12 cellular contexts compared by ENCODE assay signal in the genomic region with DNA sequence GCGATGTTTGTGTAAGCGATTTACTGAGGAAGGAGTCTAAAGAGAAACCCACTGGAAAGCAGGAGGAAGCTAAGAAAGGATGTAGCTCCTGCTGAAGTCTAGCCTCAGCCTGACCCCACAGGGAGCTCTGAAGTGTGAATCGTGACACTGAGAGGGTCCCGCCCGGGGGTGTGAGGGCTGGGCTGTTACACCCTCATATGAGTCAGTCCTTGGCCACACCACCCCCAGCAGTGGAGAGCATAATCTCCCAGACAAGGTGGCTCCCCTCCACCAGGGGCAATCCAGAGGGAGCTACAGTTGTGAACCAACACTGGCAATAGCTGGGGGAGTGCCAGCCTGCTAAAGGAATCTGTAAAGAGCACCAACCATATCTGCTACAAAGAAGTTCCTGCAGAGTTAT. TPM values are rescaled to one million over a fixed set of nuclear protein-coding genes. Genes with fewer than 3 reads are reported as not detected.
A peak's percentile ranks its signal among the peaks of the same experiment; 100 is the strongest.
DNase-seq lines count a peak whose midpoint lies in the region; TF ChIP-seq lines count a peak whose summit lies in the region.
"Had no signal": no experiment of that assay in that cellular context is flagged by ENCODE, and none has a peak within 500 bp of the region (broad histone marks: within the 10 kb centered on the region; RNA-seq: fewer than 3 reads in every experiment).

No MANE protein-coding gene starts in this region.

- no peak overlapping the region for H3K4me3 ChIP-seq in HEK293 (ENCODE audit: low read depth, low read length)
- H3K4me3 ChIP-seq in MG63 = no peak overlapping the region
- H3K4me3 ChIP-seq in brain microvascular endothelial cell (ENCODE audit: low read depth, low read length) = no peak overlapping the region

- H3K36me3 ChIP-seq in HEK293 (ENCODE audit: control insufficient read depth in 2 of 2, insufficient read depth in 1 of 2, low read length in 2 of 2) = no peaks in the 10 kb centered on the region
- H3K36me3 ChIP-seq in MG63 = no peaks in the 10 kb centered on the region
- no peaks in the 10 kb centered on the region for H3K36me3 ChIP-seq in brain microvascular endothelial cell (replicated peaks)
- H3K36me3 ChIP-seq: BE2C had no signal

- no peak overlapping the region for H3K4me3 Mint-ChIP-seq in osteocyte (ENCODE audit: unreplicated experiment)
- H3K4me3 Mint-ChIP-seq: CD4-positive, alpha-beta memory T cell had no signal

- H3K9me3 Mint-ChIP-seq in osteocyte (ENCODE audit: unreplicated experiment) = no peaks in the 10 kb centered on the region

- H3K9me3 ChIP-seq in HEK293 (ENCODE audit: control insufficient read depth, insufficient read depth, low read depth, low read length) (no peaks in the 10 kb centered on the region), MG63 (no peaks in the 10 kb centered on the region)
- H3K9me3 ChIP-seq: BE2C had no signal

- in situ Hi-C loops in brain microvascular endothelial cell (cut with HindIII; ENCODE audit: low pct_ligation_motif_present, low sequenced_read_pairs) (no loop called here), GM13976 (cut with MboI; ENCODE audit: low sequenced_read_pairs, unreplicated experiment) (no loop called here)

- no peaks in the 10 kb centered on the region; the same call in 1 of the 2 replicates for H3K27me3 ChIP-seq in MG63
- H3K27me3 ChIP-seq in brain microvascular endothelial cell (replicated peaks) = no peaks in the 10 kb centered on the region
- H3K27me3 ChIP-seq: BE2C had no signal

- H3K36me3 Mint-ChIP-seq in osteocyte (ENCODE audit: unreplicated experiment) = no peaks in the 10 kb centered on the region
- H3K36me3 Mint-ChIP-seq: CD4-positive, alpha-beta memory T cell had no signal

- H3K4me1 Mint-ChIP-seq in osteocyte (ENCODE audit: unreplicated experiment) = peaks cover 7% of the 10 kb centered on the region
- H3K4me1 Mint-ChIP-seq: CD4-positive, alpha-beta memory T cell had no signal

- DNase-seq in MG63 (peak; percentile 24), brain microvascular endothelial cell (peak; percentile 16), osteocyte (ENCODE audit: extremely low spot score, unreplicated experiment) (peak; percentile 85), GM13976 (ENCODE audit: low spot score) (no peak), HCEC 1CT (no peak), NCI-H1105 treated with DMSO at 0.1 percent for 48 hours (lab: John Stamatoyannopoulos, UW) (no peak)
- DNase-seq: BE2C; CD4-positive, alpha-beta memory T cell; DMS79; GDM1 had no signal

- TF ChIP-seq CTCF in HEK293 (tag by site-specific recombination; IDR thresholded peaks at IDR 0.05) = no peak
- TF ChIP-seq CTCF in brain microvascular endothelial cell (IDR thresholded peaks at IDR 0.05; ENCODE audit: low read depth, low read length, missing control alignments) = no peak
- no peak for TF ChIP-seq CTCF in osteocyte (IDR thresholded peaks at IDR 0.05)
- no peak for TF ChIP-seq CTCF in GM13976 (IDR thresholded peaks at IDR 0.05; ENCODE audit: borderline replicate concordance, control extremely low read depth, extremely low read depth, insufficient read depth, missing control alignments)

- no peak overlapping the region for H3K27ac ChIP-seq in HEK293 (ENCODE audit: extremely low read depth, low read depth, low read length)
- no peak overlapping the region for H3K27ac ChIP-seq in brain microvascular endothelial cell
- H3K27ac ChIP-seq: C4-2B had no signal

- H3K4me1 ChIP-seq in HEK293 (ENCODE audit: control insufficient read depth, insufficient read depth, low read length) = no peaks in the 10 kb centered on the region
- H3K4me1 ChIP-seq: BE2C had no signal

- peak overlapping the region; percentile 29 for H3K27ac Mint-ChIP-seq in osteocyte (ENCODE audit: unreplicated experiment)
- H3K27ac Mint-ChIP-seq: CD4-positive, alpha-beta memory T cell had no signal

- H3K27me3 Mint-ChIP-seq in osteocyte (ENCODE audit: unreplicated experiment) = no peaks in the 10 kb centered on the region

- POLR2A ChIA-PET in HEK293 (lab: Yijun Ruan, JAX) = no interaction called here

- CTCF ChIA-PET in HEK293 (lab: Yijun Ruan, JAX) = no interaction called here

TF ChIP-seq in HEK293, 187 proteins besides CTCF, POLR2A, EP300 and RAD21:
- TF ChIP-seq KLF1 (tag by site-specific recombination; IDR thresholded peaks at IDR 0.05) (peak; percentile 92), GLIS1 (tag by site-specific recombination; IDR thresholded peaks at IDR 0.05) (peak; percentile 65)
- TF ChIP-seq, protein P1, sequence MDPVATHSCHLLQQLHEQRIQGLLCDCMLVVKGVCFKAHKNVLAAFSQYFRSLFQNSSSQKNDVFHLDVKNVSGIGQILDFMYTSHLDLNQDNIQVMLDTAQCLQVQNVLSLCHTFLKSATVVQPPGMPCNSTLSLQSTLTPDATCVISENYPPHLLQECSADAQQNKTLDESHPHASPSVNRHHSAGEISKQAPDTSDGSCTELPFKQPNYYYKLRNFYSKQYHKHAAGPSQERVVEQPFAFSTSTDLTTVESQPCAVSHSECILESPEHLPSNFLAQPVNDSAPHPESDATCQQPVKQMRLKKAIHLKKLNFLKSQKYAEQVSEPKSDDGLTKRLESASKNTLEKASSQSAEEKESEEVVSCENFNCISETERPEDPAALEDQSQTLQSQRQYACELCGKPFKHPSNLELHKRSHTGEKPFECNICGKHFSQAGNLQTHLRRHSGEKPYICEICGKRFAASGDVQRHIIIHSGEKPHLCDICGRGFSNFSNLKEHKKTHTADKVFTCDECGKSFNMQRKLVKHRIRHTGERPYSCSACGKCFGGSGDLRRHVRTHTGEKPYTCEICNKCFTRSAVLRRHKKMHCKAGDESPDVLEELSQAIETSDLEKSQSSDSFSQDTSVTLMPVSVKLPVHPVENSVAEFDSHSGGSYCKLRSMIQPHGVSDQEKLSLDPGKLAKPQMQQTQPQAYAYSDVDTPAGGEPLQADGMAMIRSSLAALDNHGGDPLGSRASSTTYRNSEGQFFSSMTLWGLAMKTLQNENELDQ (tag by site-specific recombination; IDR thresholded peaks at IDR 0.05; ENCODE audit: low read depth) = no peak
- TF ChIP-seq, protein P2, sequence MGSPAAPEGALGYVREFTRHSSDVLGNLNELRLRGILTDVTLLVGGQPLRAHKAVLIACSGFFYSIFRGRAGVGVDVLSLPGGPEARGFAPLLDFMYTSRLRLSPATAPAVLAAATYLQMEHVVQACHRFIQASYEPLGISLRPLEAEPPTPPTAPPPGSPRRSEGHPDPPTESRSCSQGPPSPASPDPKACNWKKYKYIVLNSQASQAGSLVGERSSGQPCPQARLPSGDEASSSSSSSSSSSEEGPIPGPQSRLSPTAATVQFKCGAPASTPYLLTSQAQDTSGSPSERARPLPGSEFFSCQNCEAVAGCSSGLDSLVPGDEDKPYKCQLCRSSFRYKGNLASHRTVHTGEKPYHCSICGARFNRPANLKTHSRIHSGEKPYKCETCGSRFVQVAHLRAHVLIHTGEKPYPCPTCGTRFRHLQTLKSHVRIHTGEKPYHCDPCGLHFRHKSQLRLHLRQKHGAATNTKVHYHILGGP (tag by site-specific recombination; IDR thresholded peaks at IDR 0.05) = no peak
TF ChIP-seq in HEK293: peak in this region for 2.

RNA-seq across cellular contexts. Expression of a gene that starts 31.5 kb away (rescaled TPM):
- total RNA-seq in MG63 (2014; rRNA removed; shearing (Covaris generic); ENCODE audit: low replicate concordance) = not detected in 2 replicates
- not detected in 2 replicates for total RNA-seq in osteocyte
- total RNA-seq: CD4-positive, alpha-beta memory T cell had no signal

Comparison
In these comparisons a context has a peak if more than half of its experiments do, and no peak if none do; other contexts are left out.
1. DNase-seq: peak in MG63 (single experiment), brain microvascular endothelial cell (single experiment) and osteocyte (single experiment); none in GM13976 (single experiment), HCEC 1CT (single experiment) and NCI-H1105 treated with DMSO at 0.1 percent for 48 hours (single experiment).